ENCODE assay signal across 18 cellular contexts in genomic region chr18:49920731-49921130, GRCh38.
DNase-seq lines count a peak whose midpoint lies in the region; ATAC-seq and TF ChIP-seq lines count a peak whose summit lies in the region.
"Had no signal": no experiment of that assay in that cellular context is flagged by ENCODE, and none has a peak within 500 bp of the region (broad histone marks: within the 10 kb centered on the region; RNA-seq: fewer than 3 reads in every experiment).

No MANE protein-coding gene starts in this region.

- no peak overlapping the region for H3K4ac ChIP-seq in neuronal stem cell (ENCODE audit: low read length)

- CTCF ChIA-PET in RWPE1 (lab: Yijun Ruan, JAX) = interaction anchor here (0.6 to 0.7 kb wide), 2 partner anchors 9 to 33 kb away, joined by 3 to 7 read pairs; no protein-coding TSS in a partner anchor

- no peak overlapping the region for H3K14ac ChIP-seq in neuronal stem cell (ENCODE audit: low read length)

- no peak overlapping the region for H2BK120ac ChIP-seq in neuronal stem cell (ENCODE audit: low read depth, low read length)

- H3K27me3 ChIP-seq in BLaER1 (no peaks in the 10 kb centered on the region), neuronal stem cell (ENCODE audit: control insufficient read depth in 3 of 3, insufficient read depth in 3 of 3, low read depth in 1 of 3, low read length in 3 of 3) (peaks cover 0 to 8% (median 0%) of the 10 kb centered on the region in 3 experiments)

- H3K9ac ChIP-seq in BLaER1 = no peak overlapping the region
- H3K9ac ChIP-seq in neuronal stem cell (ENCODE audit: low read depth, low read length, poor library complexity) = no peak overlapping the region
- H3K9ac ChIP-seq: KMS-11 had no signal

- H3K27ac ChIP-seq in BLaER1 = no peak overlapping the region
- no peak overlapping the region for H3K27ac ChIP-seq in RWPE1
- H3K27ac ChIP-seq in epithelial cell of prostate = peak overlapping the region; percentile 56
- H3K27ac ChIP-seq in neuronal stem cell (replicated peaks; ENCODE audit: low read length) = peak overlapping the region; percentile 53
- H3K27ac ChIP-seq: HL-60, KMS-11 had no signal

- no peak overlapping the region for H4K91ac ChIP-seq in neuronal stem cell (ENCODE audit: low read depth, low read length, poor library complexity)

- no peak overlapping the region for H4K8ac ChIP-seq in neuronal stem cell (ENCODE audit: low read depth, low read length)

- H3K9me3 ChIP-seq in BLaER1 = no peaks in the 10 kb centered on the region
- H3K9me3 ChIP-seq in neuronal stem cell (replicated peaks in 1 of 2; ENCODE audit: control insufficient read depth in 2 of 2, insufficient read depth in 1 of 2, low read depth in 1 of 2, low read length in 2 of 2) = no peaks in the 10 kb centered on the region

- H2BK5ac ChIP-seq in neuronal stem cell (ENCODE audit: low read length) = no peak overlapping the region

- H3K4me3 ChIP-seq in BLaER1 (no peak overlapping the region), neuronal stem cell (ENCODE audit: low read length in 2 of 2) (no peak overlapping the region)

- H3K79me1 ChIP-seq in neuronal stem cell (ENCODE audit: low read depth, low read length) = no peaks in the 10 kb centered on the region

- H2AK5ac ChIP-seq in neuronal stem cell (ENCODE audit: low read depth, low read length) = no peak overlapping the region

- H3K36me3 ChIP-seq in BLaER1 = no peaks in the 10 kb centered on the region
- H3K36me3 ChIP-seq in neuronal stem cell (replicated peaks in 1 of 2; ENCODE audit: control insufficient read depth in 2 of 2, insufficient read depth in 2 of 2, low read length in 2 of 2) = no peaks in the 10 kb centered on the region

- H3K18ac ChIP-seq in neuronal stem cell (ENCODE audit: low read length) = no peak overlapping the region

- ATAC-seq in left cardiac atrium (no peak), HG02885 (IDR thresholded peaks at IDR 0.05; ENCODE audit: poor library complexity, unreplicated experiment) (no peak), GM19324 (IDR thresholded peaks at IDR 0.05; ENCODE audit: low FRiP score, unreplicated experiment) (no peak), HG03135 (IDR thresholded peaks at IDR 0.05; ENCODE audit: unreplicated experiment) (no peak)
- ATAC-seq: HCT116; natural killer cell treated with Interleukin-12 subunit alpha and Interleukin-12 subunit beta and Interleukin-15 and Interleukin-18, amount 100 ng/mL, for 72 hours; stimulated activated naive B cell treated with anti-CD40 and anti-IgM and Interleukin-4, amounts not matched to agents 10 μg/mL and 1 μg/mL and 100 μg/mL, for 72 hours had no signal

- no peak for TF ChIP-seq CTCF in RWPE1 (conservative IDR thresholded peaks at IDR 0.05; ENCODE audit: low read depth)

- H3K4me1 ChIP-seq in BLaER1 (peaks cover 19% of the 10 kb centered on the region), neuronal stem cell (ENCODE audit: control insufficient read depth in 2 of 2, insufficient read depth in 1 of 2, low read depth in 1 of 2, low read length in 2 of 2) (peaks cover 5 to 10% of the 10 kb centered on the region in 2 donors)

- no CpG with 5 or more reads among the region's 6 CpGs for WGBS in neuronal stem cell (ENCODE audit: extremely low coverage in 2 of 2, insufficient read length in 2 of 2, insufficient replicate concordance in 1 of 2), 2 donors

- DNase-seq in RWPE1 (ENCODE audit: low spot score) (peak; percentile 1), epithelial cell of prostate (ENCODE audit: low read depth, low spot score) (peak; percentile 10), neuronal stem cell (ENCODE audit: low spot score) (peak; percentile 17), left cardiac atrium (no peak)
- DNase-seq: activated CD4-positive, alpha-beta T cell treated with anti-CD3 and anti-CD28 coated beads for 48 hours; activated T-cell treated with anti-CD3 and anti-CD28 coated beads for 4 hours; cerebellar nuclear complex; hippocampal formation; NCI-H146; stimulated activated naive B cell treated with anti-CD40 and anti-IgM and Interleukin-4, amounts not matched to agents 10 μg/mL and 1 μg/mL and 100 μg/mL, for 72 hours had no signal

- no peaks in the 10 kb centered on the region for H4K20me1 ChIP-seq in BLaER1

- H3K4me2 ChIP-seq in BLaER1 (peak overlapping the region; percentile 67), neuronal stem cell (ENCODE audit: insufficient read depth, low read length, poor library complexity, severe bottlenecking) (no peak overlapping the region)
- H3K4me2 ChIP-seq: KMS-11 had no signal

- POLR2A ChIA-PET in RWPE1 (lab: Yijun Ruan, JAX; ENCODE audit: low non-redundant PET) = no interaction called here

- no peak overlapping the region for H2BK15ac ChIP-seq in neuronal stem cell (ENCODE audit: low read length)

- intact Hi-C loops in left cardiac atrium (cut with DNase I) = no loop called here

- H3K23ac ChIP-seq in neuronal stem cell (ENCODE audit: low read depth, low read length, poor library complexity) = no peak overlapping the region

- H2BK12ac ChIP-seq in neuronal stem cell (ENCODE audit: low read length) = no peak overlapping the region

- H2AFZ ChIP-seq in neuronal stem cell (ENCODE audit: low read length) = no peak overlapping the region

Comparison
In these comparisons a context has a peak if more than half of its experiments do, and no peak if none do; other contexts are left out.
1. H3K27ac ChIP-seq: peak in epithelial cell of prostate (single experiment) and neuronal stem cell (single experiment); none in BLaER1 (single experiment) and RWPE1 (single experiment).